ENCODE assay signal across 14 cellular contexts in genomic region chrX:110015915-110016314, GRCh38.
"Had no signal": no experiment of that assay in that cellular context is flagged by ENCODE, and none has a peak within 500 bp of the region (broad histone marks: within the 10 kb centered on the region; RNA-seq: fewer than 3 reads in every experiment).

No MANE protein-coding gene starts in this region.

- H3K27me3 Mint-ChIP-seq: activated naive CD8-positive, alpha-beta T cell treated with anti-CD3 and anti-CD28 coated beads for 36 hours had no signal

- H3K36me3 ChIP-seq: pancreas, SJSA1 had no signal

- H3K27me3 ChIP-seq: SJSA1 had no signal

- H3K9me3 ChIP-seq: pancreas, SJSA1 had no signal

- H3K9me3 Mint-ChIP-seq: activated naive CD8-positive, alpha-beta T cell treated with anti-CD3 and anti-CD28 coated beads for 36 hours; activated T-cell treated with anti-CD3 and anti-CD28 coated beads, Interleukin-2, amount 50 U/mL, for 4 hours; T-helper 2 cell treated with Interferon-gamma antibody and Interleukin-4, amounts not matched to agents 5 μg/mL and 100 μg/mL, for 36 hours had no signal

- H3K4me3 ChIP-seq: pancreas, SJSA1 had no signal

- H3K27ac Mint-ChIP-seq: activated naive CD8-positive, alpha-beta T cell treated with anti-CD3 and anti-CD28 coated beads for 36 hours; T-helper 2 cell treated with Interferon-gamma antibody and Interleukin-4, amounts not matched to agents 5 μg/mL and 100 μg/mL, for 36 hours had no signal

- DNase-seq: activated CD4-positive, alpha-beta T cell treated with anti-CD3 and anti-CD28 coated beads, Interleukin-2, amount 50 U/mL, for 48 hours; activated gamma-delta T cell; activated naive CD8-positive, alpha-beta T cell treated with anti-CD3 and anti-CD28 coated beads for 36 hours; activated T-cell treated with anti-CD3 and anti-CD28 coated beads, Interleukin-2, amount 50 U/mL, for 4 hours; cortex of kidney; effector memory CD4-positive, alpha-beta T cell; stimulated activated CD4-positive, alpha-beta T cell treated with anti-CD3 and anti-CD28 coated beads, Interleukin-2, amount 100 ng/mL, for 24 hours; stimulated activated naive CD4-positive, alpha-beta T cell; SW 1271; trophoblast cell had no signal

- ATAC-seq: activated CD4-positive, CD25-positive, alpha-beta regulatory T cell treated with anti-CD3 and anti-CD28 coated beads, Interleukin-2, amount 50 U/mL, for 24 hours; activated T-cell treated with anti-CD3 and anti-CD28 coated beads, Interleukin-2, amount 50 U/mL, for 4 hours had no signal

- H3K27ac ChIP-seq: SJSA1 had no signal

- H3K4me3 Mint-ChIP-seq: activated naive CD8-positive, alpha-beta T cell treated with anti-CD3 and anti-CD28 coated beads for 36 hours; activated T-cell treated with anti-CD3 and anti-CD28 coated beads, Interleukin-2, amount 50 U/mL, for 4 hours; T-helper 2 cell treated with Interferon-gamma antibody and Interleukin-4, amounts not matched to agents 5 μg/mL and 100 μg/mL, for 36 hours had no signal
